Comparison of ENCODE assay signal across 23 cellular contexts in the genomic region with DNA sequence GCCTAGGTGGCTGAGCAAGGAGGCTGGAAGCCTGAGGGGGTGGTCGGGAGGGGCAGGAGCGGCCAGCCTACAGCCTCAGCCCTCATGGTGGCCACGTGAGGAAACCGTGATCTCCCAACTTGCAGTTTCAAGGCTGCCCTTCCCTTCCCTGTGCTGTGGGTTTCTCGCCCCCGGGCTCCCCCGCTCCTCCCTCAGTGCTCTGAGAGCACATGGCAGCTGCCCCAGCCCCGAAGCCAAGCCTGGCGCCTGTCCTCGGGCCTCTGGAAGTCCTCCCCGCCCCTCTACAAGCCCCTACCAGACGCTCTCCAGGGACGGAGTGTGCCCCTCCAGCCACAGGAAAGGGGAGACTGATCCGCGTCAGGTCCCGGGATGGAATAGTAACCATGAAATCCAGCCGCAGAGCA.
"Had no signal": no experiment of that assay in that cellular context is flagged by ENCODE, and none has a peak within 500 bp of the region (broad histone marks: within the 10 kb centered on the region; RNA-seq: fewer than 3 reads in every experiment).

No MANE protein-coding gene starts in this region.

- H3K9me3 Mint-ChIP-seq: activated naive CD4-positive, alpha-beta T cell treated with anti-CD3 and anti-CD28 coated beads, Interleukin-2, amount 10 ng/mL, durations not matched to agents 7 days and 5 days; activated T-cell treated with anti-CD3 and anti-CD28 coated beads, Interleukin-2, amount 50 U/mL, for 72 hours; dendritic cell treated with granulocyte-macrophage colony-stimulating factor and Interleukin-4, amounts not matched to agents 40 ng/mL and 50 ng/mL, for 4 days; natural killer cell had no signal

- H3K4me3 ChIP-seq: left lung, sigmoid colon, thoracic aorta, upper lobe of left lung had no signal

- DNase-seq: activated CD8-positive, alpha-beta memory T cell treated with anti-CD3 and anti-CD28 coated beads, Interleukin-2, amount 50 U/mL, for 4 hours; activated effector memory CD4-positive, alpha-beta T cell treated with anti-CD3 and anti-CD28 coated beads, Interleukin-2, amount 50 U/mL, for 16 hours; activated naive CD4-positive, alpha-beta T cell treated with anti-CD3 and anti-CD28 coated beads, Interleukin-2, amount 10 ng/mL, durations not matched to agents 7 days and 5 days; activated T-cell treated with anti-CD3 and anti-CD28 coated beads, Interleukin-2, amount 50 U/mL, for 72 hours; amygdala; effector CD4-positive, alpha-beta T cell; erythroblast; foreskin fibroblast; mammary epithelial cell; midbrain; natural killer cell; sigmoid colon; stimulated activated CD4-positive, alpha-beta T cell treated with anti-CD3 and anti-CD28 coated beads, Interleukin-4, amount 100 ng/mL, for 1 hour; stimulated activated naive CD4-positive, alpha-beta T cell treated with Interleukin-2 at 50 U/mL for 16 hours; T-helper 1 cell; T-helper 9 cell; upper lobe of left lung had no signal

- H3K27me3 ChIP-seq: left lung, sigmoid colon, upper lobe of left lung had no signal

- H3K9me3 ChIP-seq: left lung, sigmoid colon, thoracic aorta, upper lobe of left lung had no signal

- H3K79me2 ChIP-seq: parathyroid adenoma had no signal

- H3K9ac ChIP-seq: parathyroid adenoma had no signal

- H3K27ac Mint-ChIP-seq: activated naive CD4-positive, alpha-beta T cell treated with anti-CD3 and anti-CD28 coated beads, Interleukin-2, amount 10 ng/mL, durations not matched to agents 7 days and 5 days; activated T-cell treated with anti-CD3 and anti-CD28 coated beads, Interleukin-2, amount 50 U/mL, for 72 hours; dendritic cell treated with granulocyte-macrophage colony-stimulating factor and Interleukin-4, amounts not matched to agents 40 ng/mL and 50 ng/mL, for 4 days had no signal

- H3K4me3 Mint-ChIP-seq: activated naive CD4-positive, alpha-beta T cell treated with anti-CD3 and anti-CD28 coated beads, Interleukin-2, amount 10 ng/mL, durations not matched to agents 7 days and 5 days; activated T-cell treated with anti-CD3 and anti-CD28 coated beads, Interleukin-2, amount 50 U/mL, for 72 hours; dendritic cell treated with granulocyte-macrophage colony-stimulating factor and Interleukin-4, amounts not matched to agents 40 ng/mL and 50 ng/mL, for 4 days; natural killer cell had no signal

- H3K36me3 Mint-ChIP-seq: natural killer cell had no signal

- H3K27ac ChIP-seq: left lung, parathyroid adenoma, sigmoid colon, thoracic aorta, upper lobe of left lung had no signal

- H3K27me3 Mint-ChIP-seq: activated naive CD4-positive, alpha-beta T cell treated with anti-CD3 and anti-CD28 coated beads, Interleukin-2, amount 10 ng/mL, durations not matched to agents 7 days and 5 days had no signal

- ATAC-seq: activated T-cell treated with anti-CD3 and anti-CD28 coated beads, Interleukin-2, amount 50 U/mL, for 72 hours; left lung; natural killer cell had no signal

- FAIRE-seq: bronchial epithelial cell, endometrium had no signal

- H2AFZ ChIP-seq: parathyroid adenoma had no signal
